In genomic region chr7:110621289-110621688, GRCh38 we compare ENCODE assay signal across 24 cellular contexts.
DNase-seq lines count a peak whose midpoint lies in the region; ATAC-seq, FAIRE-seq and TF ChIP-seq lines count a peak whose summit lies in the region.
"Had no signal": no experiment of that assay in that cellular context is flagged by ENCODE, and none has a peak within 500 bp of the region (broad histone marks: within the 10 kb centered on the region; RNA-seq: fewer than 3 reads in every experiment).

No MANE protein-coding gene starts in this region.

- H3K27ac Mint-ChIP-seq in effector memory CD8-positive, alpha-beta T cell: no peak overlapping the region
- H3K27ac Mint-ChIP-seq: CD14-positive monocyte; CD4-positive, alpha-beta memory T cell; CD4-positive, CD25-positive, alpha-beta regulatory T cell had no signal

- H4K20me1 ChIP-seq in osteoblast (ENCODE audit: insufficient read depth, low read length): no peaks in the 10 kb centered on the region
- H4K20me1 ChIP-seq: BLaER1 had no signal

- H3K4me1 ChIP-seq in pancreas (no peaks in the 10 kb centered on the region), osteoblast (ENCODE audit: insufficient read depth, low read length) (no peaks in the 10 kb centered on the region)
- H3K4me1 ChIP-seq: BE2C, BLaER1, Caco-2 had no signal

- H3K4me1 Mint-ChIP-seq in effector memory CD8-positive, alpha-beta T cell (ENCODE audit: low read depth in 2 of 2): no peaks in the 10 kb centered on the region
- H3K4me1 Mint-ChIP-seq: CD14-positive monocyte; CD4-positive, alpha-beta memory T cell; CD4-positive, CD25-positive, alpha-beta regulatory T cell had no signal

- H3K4me3 ChIP-seq in pancreas (no peak overlapping the region), osteoblast (ENCODE audit: insufficient read depth, low read length) (no peak overlapping the region)
- H3K4me3 ChIP-seq: BLaER1 had no signal

- no peaks in the 10 kb centered on the region for H3K27me3 Mint-ChIP-seq in effector memory CD8-positive, alpha-beta T cell
- H3K27me3 Mint-ChIP-seq: CD4-positive, CD25-positive, alpha-beta regulatory T cell had no signal

- FAIRE-seq in pancreas (lab: Jason Lieb, UNC): no peak
- no peak for FAIRE-seq in urothelium cell line (lab: Jason Lieb, UNC)
- FAIRE-seq: D721Med, G401.6, GM12891, GM19239 had no signal

- H2AFZ ChIP-seq in osteoblast (ENCODE audit: low read length): no peak overlapping the region

- DNase-seq in NCI-H2171 (lab: John Stamatoyannopoulos, UW) (peak; percentile 77), NCI-H2171 treated with DMSO at 0.1 percent for 48 hours (lab: John Stamatoyannopoulos, UW) (peak; percentile 88), NCI-H69 (lab: John Stamatoyannopoulos, UW) (peak; percentile 34), pancreas (peak in 3 of 6 donors; percentile 22 to 38 (median 29)), NCI-H1105 treated with DMSO at 0.1 percent for 48 hours (lab: John Stamatoyannopoulos, UW) (no peak), urothelium cell line (ENCODE audit: low spot score) (no peak), osteoblast (ENCODE audit: insufficient read length, low spot score, missing footprints) (no peak)
- DNase-seq in effector memory CD8-positive, alpha-beta T cell: no peak
- DNase-seq: 8988T; ACHN; BE2C; C1 segment of cervical spinal cord; Caco-2; Calu3; CD4-positive, alpha-beta memory T cell; CD4-positive, CD25-positive, alpha-beta regulatory T cell; DMS79 treated with DMSO at 0.1 percent for 48 hours; GF-D8 had no signal

- no peaks in the 10 kb centered on the region for H3K27me3 ChIP-seq in pancreas
- H3K27me3 ChIP-seq in osteoblast (ENCODE audit: insufficient read depth, low read length): no peaks in the 10 kb centered on the region
- H3K27me3 ChIP-seq: BE2C, BLaER1 had no signal

- peak in 3 of 4 donors; percentile 31 to 71 (median 68) for ATAC-seq in pancreas
- ATAC-seq in effector memory CD8-positive, alpha-beta T cell (replicated peaks): no peak

- no peaks in the 10 kb centered on the region for H3K36me3 Mint-ChIP-seq in effector memory CD8-positive, alpha-beta T cell (ENCODE audit: insufficient read depth)
- H3K36me3 Mint-ChIP-seq: CD14-positive monocyte; CD4-positive, alpha-beta memory T cell; CD4-positive, CD25-positive, alpha-beta regulatory T cell had no signal

- peaks cover 2 to 12% of the 10 kb centered on the region in 2 donors for H3K9me3 Mint-ChIP-seq in effector memory CD8-positive, alpha-beta T cell

- intact Hi-C loops in pancreas (cut with DNase I): no loop called here

- 35 to 41% methylated on average over 2 of the region's 2 CpGs for WGBS in pancreas, 2 donors

- TF ChIP-seq CTCF in pancreas (IDR thresholded peaks at IDR 0.05) (no peak), osteoblast (IDR thresholded peaks at IDR 0.05; ENCODE audit: extremely low read depth, low read depth, low read length) (no peak)

- no peak overlapping the region for H3K4me3 Mint-ChIP-seq in effector memory CD8-positive, alpha-beta T cell
- H3K4me3 Mint-ChIP-seq: CD14-positive monocyte; CD4-positive, alpha-beta memory T cell; CD4-positive, CD25-positive, alpha-beta regulatory T cell had no signal

- H3K27ac ChIP-seq in pancreas (no peak overlapping the region), osteoblast (ENCODE audit: low read depth, low read length) (no peak overlapping the region)
- H3K27ac ChIP-seq: BLaER1 had no signal

- H3K36me3 ChIP-seq in pancreas: no peaks in the 10 kb centered on the region
- no peaks in the 10 kb centered on the region for H3K36me3 ChIP-seq in osteoblast (ENCODE audit: insufficient read depth, low read length)
- H3K36me3 ChIP-seq: BE2C, BLaER1 had no signal

- no peaks in the 10 kb centered on the region for H3K79me2 ChIP-seq in osteoblast (ENCODE audit: insufficient read depth, low read length)

- H3K9me3 ChIP-seq in pancreas: no peaks in the 10 kb centered on the region
- peaks cover 5% of the 10 kb centered on the region for H3K9me3 ChIP-seq in osteoblast (ENCODE audit: low read depth, low read length)
- H3K9me3 ChIP-seq: BE2C, BLaER1, Caco-2 had no signal

- no peak overlapping the region for H3K4me2 ChIP-seq in osteoblast (ENCODE audit: insufficient read depth, low read length)
- H3K4me2 ChIP-seq: BLaER1 had no signal

Comparison
In these comparisons a context has a peak if more than half of its experiments do, and no peak if none do; other contexts are left out.
1. DNase-seq: peak in NCI-H2171 (single experiment), NCI-H2171 treated with DMSO at 0.1 percent for 48 hours (single experiment) and NCI-H69 (single experiment); none in NCI-H1105 treated with DMSO at 0.1 percent for 48 hours (single experiment), urothelium cell line (single experiment), osteoblast (single experiment) and effector memory CD8-positive, alpha-beta T cell (0 of 3).